8 cellular contexts compared by ENCODE assay signal in the genomic region with DNA sequence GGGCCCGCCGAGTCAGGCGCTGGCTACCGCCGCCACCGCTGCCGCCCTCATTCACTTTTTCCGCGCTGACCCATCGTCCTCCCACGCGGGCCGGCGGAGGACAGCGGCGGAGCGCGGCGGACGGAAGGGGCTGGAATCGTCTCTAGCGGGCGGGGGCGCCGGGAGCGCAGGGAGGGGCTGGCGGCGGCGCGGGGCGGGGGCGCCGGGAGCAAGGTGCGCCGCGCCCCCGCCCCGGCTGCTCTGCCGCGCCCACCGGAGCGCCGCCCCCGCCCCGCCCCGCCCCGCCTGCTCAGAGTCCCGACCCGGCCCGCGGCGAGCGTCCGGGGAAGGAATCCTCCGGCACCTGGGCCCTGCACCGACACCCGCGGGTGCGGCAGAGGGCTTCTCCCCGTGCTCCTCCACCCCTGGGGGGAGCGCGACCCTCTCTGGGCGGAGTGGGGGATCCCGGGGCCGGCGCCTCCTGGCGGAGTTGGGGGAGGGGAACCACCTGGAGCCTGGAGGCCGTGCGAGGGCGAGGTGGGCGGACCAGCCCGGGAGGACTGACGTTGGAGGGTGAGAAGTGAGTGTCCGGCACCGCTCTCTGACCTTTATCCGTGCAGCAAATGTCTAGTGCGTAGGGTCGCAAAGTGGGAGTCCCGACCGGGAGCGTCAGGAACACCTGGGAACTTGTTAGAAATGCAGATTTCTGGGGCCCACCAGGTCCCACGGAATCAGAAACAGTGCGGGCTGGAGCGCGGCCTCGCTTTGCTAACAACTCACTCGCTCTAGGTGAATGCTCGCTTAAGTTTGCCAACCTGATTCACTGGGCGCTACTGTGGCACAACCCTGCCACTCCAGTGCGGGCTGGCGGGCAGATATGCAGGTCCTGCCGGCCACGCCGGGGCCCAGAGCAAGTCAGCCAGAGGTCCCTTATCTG. TPM values are rescaled to one million over a fixed set of nuclear protein-coding genes. Genes with fewer than 3 reads are reported as not detected.
A peak's percentile ranks its signal among the peaks of the same experiment; 100 is the strongest.
DNase-seq lines count a peak whose midpoint lies in the region; ATAC-seq lines count a peak whose summit lies in the region.

A gene with protein sequence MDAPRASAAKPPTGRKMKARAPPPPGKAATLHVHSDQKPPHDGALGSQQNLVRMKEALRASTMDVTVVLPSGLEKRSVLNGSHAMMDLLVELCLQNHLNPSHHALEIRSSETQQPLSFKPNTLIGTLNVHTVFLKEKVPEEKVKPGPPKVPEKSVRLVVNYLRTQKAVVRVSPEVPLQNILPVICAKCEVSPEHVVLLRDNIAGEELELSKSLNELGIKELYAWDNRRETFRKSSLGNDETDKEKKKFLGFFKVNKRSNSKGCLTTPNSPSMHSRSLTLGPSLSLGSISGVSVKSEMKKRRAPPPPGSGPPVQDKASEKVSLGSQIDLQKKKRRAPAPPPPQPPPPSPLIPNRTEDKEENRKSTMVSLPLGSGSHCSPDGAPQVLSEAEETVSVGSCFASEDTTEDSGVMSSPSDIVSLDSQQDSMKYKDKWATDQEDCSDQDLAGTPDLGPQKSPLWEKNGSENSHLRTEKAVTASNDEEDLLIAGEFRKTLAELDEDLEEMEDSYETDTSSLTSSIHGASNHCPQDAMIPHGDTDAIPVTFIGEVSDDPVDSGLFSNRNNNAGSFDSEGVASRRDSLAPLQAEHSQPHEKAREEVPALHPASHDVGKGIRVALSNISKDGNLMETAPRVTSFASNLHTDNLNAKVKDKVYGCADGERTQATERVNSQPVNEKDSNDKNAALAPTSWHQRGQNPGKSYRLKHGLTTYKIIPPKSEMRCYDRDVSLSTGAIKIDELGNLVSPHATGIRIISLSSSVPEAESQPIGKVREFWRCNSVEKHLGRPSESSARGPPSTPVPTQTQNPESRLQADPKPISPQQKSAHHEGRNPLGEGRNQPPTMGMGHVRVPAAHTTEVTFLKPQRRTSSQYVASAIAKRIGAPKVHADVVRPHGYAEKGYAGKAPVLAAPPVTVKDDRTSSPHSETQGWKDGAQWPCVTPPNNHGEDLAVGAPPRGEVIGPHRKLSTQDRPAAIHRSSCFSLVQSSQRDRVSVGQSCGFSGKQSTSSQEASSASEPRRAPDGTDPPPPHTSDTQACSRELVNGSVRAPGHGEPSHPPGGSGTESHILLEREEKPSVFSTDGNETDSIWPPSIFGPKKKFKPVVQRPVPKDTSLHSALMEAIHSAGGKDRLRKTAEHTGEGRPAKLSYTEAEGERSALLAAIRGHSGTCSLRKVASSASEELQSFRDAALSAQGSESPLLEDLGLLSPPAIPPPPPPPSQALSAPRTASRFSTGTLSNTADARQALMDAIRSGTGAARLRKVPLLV (minus strand): TSS at position 144 of the 916 bp plus-strand sequence. CDS start 176 bp downstream, outside the sequence.

- peaks cover 4% of the 10 kb centered on the region for H3K4me1 ChIP-seq in right cardiac atrium (ENCODE audit: control insufficient read depth, insufficient read depth, low read length)

- WGBS in right cardiac atrium, result 6% methylated on average over 94 of the region's 94 CpGs

- peak; percentile 56 for DNase-seq in NCI-H2196 (lab: John Stamatoyannopoulos, UW; ENCODE audit: unreplicated experiment)
- no peak for DNase-seq in NCI-H2196 treated with DMSO at 0.1 percent for 48 hours (lab: John Stamatoyannopoulos, UW; ENCODE audit: unreplicated experiment)
- DNase-seq in right cardiac atrium, result peak; percentile 24 to 65 (median 56)
- DNase-seq in retina, result peak; percentile 51
- DNase-seq in stimulated activated naive CD4-positive, alpha-beta T cell treated with Interleukin-2 at 50 U/mL for 16 hours (lab: John Stamatoyannopoulos, UW), result no peak
- no peak for DNase-seq in epidermal melanocyte (ENCODE audit: insufficient read length, low spot score)

- peak within 1 kb of the TSS; percentile 25 for H3K4me3 ChIP-seq in right cardiac atrium (ENCODE audit: low read length)

- no peaks in the 10 kb centered on the region for H3K36me3 Mint-ChIP-seq in activated T-helper 17 cell treated with anti-CD3 and anti-CD28 coated beads, Interleukin-2, amount 50 U/mL, for 72 hours (ENCODE audit: low read depth)

- H3K27ac ChIP-seq in right cardiac atrium (ENCODE audit: low read length), result peak within 1 kb of the TSS; percentile 15

- H3K4me3 Mint-ChIP-seq in activated T-helper 17 cell treated with anti-CD3 and anti-CD28 coated beads, Interleukin-2, amount 50 U/mL, for 72 hours, result peak within 1 kb of the TSS; percentile 37

- no peaks in the 10 kb centered on the region for H3K9me3 ChIP-seq in right cardiac atrium (ENCODE audit: control insufficient read depth, low read length)

- H3K27me3 ChIP-seq in right cardiac atrium (ENCODE audit: control insufficient read depth, insufficient read depth), result no peaks in the 10 kb centered on the region

- ATAC-seq in activated T-helper 17 cell treated with anti-CD3 and anti-CD28 coated beads, Interleukin-2, amount 50 U/mL, for 72 hours (replicated peaks), result no peak
- ATAC-seq in right cardiac atrium (peak; percentile 43 to 51), GM18511 (IDR thresholded peaks at IDR 0.05; ENCODE audit: unreplicated experiment) (no peak)

- peaks cover 42% of the 10 kb centered on the region for H3K27me3 Mint-ChIP-seq in activated T-helper 17 cell treated with anti-CD3 and anti-CD28 coated beads, Interleukin-2, amount 50 U/mL, for 72 hours

- H3K27ac Mint-ChIP-seq in activated T-helper 17 cell treated with anti-CD3 and anti-CD28 coated beads, Interleukin-2, amount 50 U/mL, for 72 hours, result no peak within 1 kb of the TSS

- H3K9me3 Mint-ChIP-seq in activated T-helper 17 cell treated with anti-CD3 and anti-CD28 coated beads, Interleukin-2, amount 50 U/mL, for 72 hours, result no peaks in the 10 kb centered on the region

- intact Hi-C loops in right cardiac atrium (cut with DNase I), result no loop called here

- no peaks in the 10 kb centered on the region for H3K4me1 Mint-ChIP-seq in activated T-helper 17 cell treated with anti-CD3 and anti-CD28 coated beads, Interleukin-2, amount 50 U/mL, for 72 hours

RNA-seq across cellular contexts. Expression of the gene that starts here (rescaled TPM):
- not detected for total RNA-seq in activated T-helper 17 cell treated with anti-CD3 and anti-CD28 coated beads, Interleukin-2, amount 50 U/mL, for 72 hours
- total RNA-seq in right cardiac atrium, result 10 to 100 TPM; 45.9 to 56.5 (median 54.7) TPM
- polyA plus RNA-seq in right cardiac atrium, result 27.0 TPM

Comparison
In these comparisons a context has a peak if more than half of its experiments do, and no peak if none do; other contexts are left out.
1. RNA of the gene that starts here (total RNA-seq): 45.9 to 56.5 TPM in right cardiac atrium; not detected in activated T-helper 17 cell treated with anti-CD3 and anti-CD28 coated beads, Interleukin-2, amount 50 U/mL, for 72 hours; every median in the first group is over 10 times any median in the second.
2. DNase-seq: peak in NCI-H2196 (single experiment), right cardiac atrium (3 of 3) and retina (single experiment); none in NCI-H2196 treated with DMSO at 0.1 percent for 48 hours (single experiment), stimulated activated naive CD4-positive, alpha-beta T cell treated with Interleukin-2 at 50 U/mL for 16 hours (single experiment) and epidermal melanocyte (single experiment).
3. ATAC-seq: peak in right cardiac atrium (2 of 2); none in activated T-helper 17 cell treated with anti-CD3 and anti-CD28 coated beads, Interleukin-2, amount 50 U/mL, for 72 hours (single experiment) and GM18511 (single experiment).